ENCODE assay signal across 1 cellular context in genomic region chr5:109567374-109568044, GRCh38.
TF ChIP-seq lines count a peak whose summit lies in the region.

No MANE protein-coding gene starts in this region.

TF ChIP-seq in H1, 55 proteins besides CTCF, POLR2A, EP300 and RAD21 (continued from another document):
- TF ChIP-seq HDAC2 (IDR thresholded peaks at IDR 0.05; ENCODE audit: borderline replicate concordance in 1 of 2, low read depth in 2 of 2, low read length in 2 of 2) (no peak), RNF2 (IDR thresholded peaks at IDR 0.05; ENCODE audit: borderline replicate concordance, low read depth, low read length, missing control alignments, poor library complexity, severe bottlenecking) (no peak), SIRT6 (IDR thresholded peaks at IDR 0.05; ENCODE audit: low read length) (no peak), CHD7 (IDR thresholded peaks at IDR 0.05; ENCODE audit: insufficient replicate concordance, low read length) (no peak), CHD1 (IDR thresholded peaks at IDR 0.05; ENCODE audit: low read depth, low read length) (no peak), BCL11A (IDR thresholded peaks at IDR 0.05; ENCODE audit: low read depth in 2 of 2, low read length in 2 of 2) (no peak), MAFK (IDR thresholded peaks at IDR 0.05; ENCODE audit: low read depth, low read length) (no peak), SP4 (IDR thresholded peaks at IDR 0.05; ENCODE audit: low read length) (no peak), JUN (IDR thresholded peaks at IDR 0.05; ENCODE audit: low read depth, low read length) (no peak), SIX5 (IDR thresholded peaks at IDR 0.05; ENCODE audit: low read depth, low read length) (no peak), TEAD4 (IDR thresholded peaks at IDR 0.05; ENCODE audit: low read depth, low read length) (no peak), KDM4A (IDR thresholded peaks at IDR 0.05; ENCODE audit: low read depth, low read length, severe bottlenecking) (no peak)
